In genomic region chr14:75280448-75280830, GRCh38 we compare ENCODE assay signal across 8 cellular contexts. TPM values are rescaled to one million over a fixed set of nuclear protein-coding genes. Genes with fewer than 3 reads are reported as not detected.
DNase-seq lines count a peak whose midpoint lies in the region; ATAC-seq and TF ChIP-seq lines count a peak whose summit lies in the region.

No MANE protein-coding gene starts in this region.

- peaks cover 30% of the 10 kb centered on the region for H3K36me3 Mint-ChIP-seq in type B pancreatic cell

- H3K9ac ChIP-seq in duodenal mucosa (ENCODE audit: low read depth in 1 of 2, low read length in 2 of 2) = peak overlapping the region; percentile 93 to 100
- peak overlapping the region; percentile 98 for H3K9ac ChIP-seq in mucosa of stomach (ENCODE audit: low read length)

- H3K27me3 Mint-ChIP-seq in type B pancreatic cell = peaks cover 48% of the 10 kb centered on the region

- H3K9me3 ChIP-seq in cardiac muscle cell (ENCODE audit: low read depth) (no peaks in the 10 kb centered on the region), duodenal mucosa (ENCODE audit: control insufficient read depth in 1 of 2, low read length in 2 of 2) (no peaks in the 10 kb centered on the region), mucosa of stomach (ENCODE audit: control insufficient read depth, low read length) (no peaks in the 10 kb centered on the region)

- H3K4me3 Mint-ChIP-seq in type B pancreatic cell = peak overlapping the region; percentile 91

- H3K36me3 ChIP-seq in cardiac muscle cell (no peaks in the 10 kb centered on the region), duodenal mucosa (ENCODE audit: control insufficient read depth in 1 of 2, insufficient read depth in 2 of 2, low read length in 2 of 2) (peaks cover 22 to 23% of the 10 kb centered on the region in 2 donors), mucosa of stomach (ENCODE audit: control insufficient read depth, insufficient read depth, low read length) (peaks cover 32% of the 10 kb centered on the region)

- intact Hi-C loops in Right ventricle myocardium inferior (cut with DNase I) = no loop called here

- no peaks in the 10 kb centered on the region for H3K4me1 ChIP-seq in cardiac muscle cell (ENCODE audit: low read depth)
- peaks cover 41 to 49% of the 10 kb centered on the region in 2 donors for H3K4me1 ChIP-seq in duodenal mucosa (ENCODE audit: control insufficient read depth in 1 of 2, insufficient read depth in 2 of 2, low read length in 2 of 2)
- H3K4me1 ChIP-seq in mucosa of stomach (ENCODE audit: control insufficient read depth, insufficient read depth, low read length) = peaks cover 43% of the 10 kb centered on the region

- H3K9me3 Mint-ChIP-seq in type B pancreatic cell = no peaks in the 10 kb centered on the region

- TF ChIP-seq CTCF in cardiac muscle cell (IDR thresholded peaks at IDR 0.05; ENCODE audit: low read depth, low read length) (no peak), type B pancreatic cell (conservative IDR thresholded peaks at IDR 0.05) (no peak)

- DNase-seq in cardiac muscle cell (ENCODE audit: low read depth in 1 of 2, low spot score in 1 of 2) (no peak), Right ventricle myocardium inferior (ENCODE audit: missing footprints) (no peak), type B pancreatic cell (ENCODE audit: extremely low spot score, unreplicated experiment) (no peak), NCI-H1092 treated with DMSO at 0.1 percent for 48 hours (lab: John Stamatoyannopoulos, UW) (no peak), occipital lobe (lab: John Stamatoyannopoulos, UW) (no peak), hepatic stellate cell (ENCODE audit: low spot score) (no peak)

- H3K27me3 ChIP-seq in cardiac muscle cell (no peaks in the 10 kb centered on the region), duodenal mucosa (ENCODE audit: control insufficient read depth in 1 of 2, insufficient read depth in 2 of 2, low read length in 2 of 2) (no peaks in the 10 kb centered on the region), mucosa of stomach (ENCODE audit: control insufficient read depth, insufficient read depth, low read length) (no peaks in the 10 kb centered on the region)

- peak overlapping the region; percentile 99 for H3K27ac Mint-ChIP-seq in type B pancreatic cell

- peaks cover 40% of the 10 kb centered on the region for H3K4me1 Mint-ChIP-seq in type B pancreatic cell (ENCODE audit: unreplicated experiment)

- H3K4me3 ChIP-seq in cardiac muscle cell = peak overlapping the region; percentile 47
- H3K4me3 ChIP-seq in duodenal mucosa (ENCODE audit: low read depth in 1 of 2, low read length in 2 of 2) = peak overlapping the region; percentile 81 to 99
- H3K4me3 ChIP-seq in mucosa of stomach (ENCODE audit: low read length) = peak overlapping the region; percentile 84

- H3K27ac ChIP-seq in cardiac muscle cell (no peak overlapping the region), duodenal mucosa (ENCODE audit: low read depth, low read length) (peak overlapping the region; percentile 95)

- no peak for ATAC-seq in Right ventricle myocardium inferior

RNA-seq across cellular contexts. Expression of gene FOS, which starts 1.8 kb away (rescaled TPM):
- total RNA-seq in cardiac muscle cell (44.3 and 66.0 TPM in 2 replicates), Right ventricle myocardium inferior (9.5 TPM), type B pancreatic cell (ENCODE audit: low replicate concordance) (214 and 974 TPM in 2 replicates), occipital lobe (51.2 TPM)
- 45.3 and 55.3 TPM in 2 replicates for polyA plus RNA-seq in cardiac muscle cell
